In the genomic region with DNA sequence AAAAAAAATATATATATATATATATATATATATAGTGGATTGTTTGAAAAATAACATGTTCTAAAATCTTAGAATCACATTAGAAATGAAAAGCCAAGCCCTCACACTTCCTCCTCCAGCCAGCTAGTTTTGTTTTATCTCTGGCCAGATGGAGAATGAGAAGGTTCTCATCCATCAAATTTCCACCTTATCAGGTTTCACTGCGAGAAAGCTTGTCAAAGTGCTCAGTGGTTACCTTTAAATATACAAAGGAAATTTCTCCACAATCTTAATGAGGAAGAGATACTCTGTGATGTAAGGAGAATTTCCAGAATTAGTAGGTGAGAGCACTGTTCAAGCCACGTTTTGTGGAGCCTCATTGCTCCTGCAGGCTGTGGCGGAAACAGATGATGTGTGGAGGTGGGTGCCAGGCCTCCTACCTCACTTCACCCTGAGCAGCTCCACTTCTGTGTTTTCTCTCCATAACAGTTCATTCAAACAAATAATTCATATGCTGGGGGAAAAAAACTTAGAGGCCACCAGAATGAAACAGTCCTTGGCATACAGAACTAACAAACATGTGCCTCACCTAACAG, we compare ENCODE assay signal across 15 cellular contexts.
"Had no signal": no experiment of that assay in that cellular context is flagged by ENCODE, and none has a peak within 500 bp of the region (broad histone marks: within the 10 kb centered on the region; RNA-seq: fewer than 3 reads in every experiment).

No MANE protein-coding gene starts in this region.

- H3K27ac ChIP-seq: epithelial cell of prostate, heart right ventricle, sigmoid colon, spleen had no signal

- ATAC-seq: activated CD4-positive, alpha-beta T cell treated with anti-CD3 and anti-CD28 coated beads for 36 hours; heart right ventricle; left lobe of liver; naive thymus-derived CD4-positive, alpha-beta T cell; T-cell had no signal

- H3K27me3 ChIP-seq: heart right ventricle, sigmoid colon, spleen had no signal

- DNase-seq: activated CD4-positive, alpha-beta memory T cell treated with anti-CD3 and anti-CD28 coated beads, Interleukin-2, amount 10 ng/mL, durations not matched to agents 7 days and 5 days; activated CD4-positive, alpha-beta T cell treated with anti-CD3 and anti-CD28 coated beads for 36 hours; activated naive CD4-positive, alpha-beta T cell treated with anti-CD3 and anti-CD28 coated beads, Interleukin-2, amount 10 ng/mL, durations not matched to agents 7 days and 5 days; activated T-cell treated with anti-CD3 and anti-CD28 coated beads, Interleukin-2, amount 50 U/mL, for 24 hours; heart right ventricle; mammary epithelial cell; naive thymus-derived CD4-positive, alpha-beta T cell; sigmoid colon; spleen; T-cell; T1000 had no signal

- H3K4me1 ChIP-seq: heart right ventricle, sigmoid colon, spleen had no signal

- FAIRE-seq: frontal cortex, keratinocyte had no signal

- H3K4me3 ChIP-seq: heart right ventricle, sigmoid colon, spleen had no signal
